Comparison of ENCODE assay signal across 1 cellular context in the genomic region with DNA sequence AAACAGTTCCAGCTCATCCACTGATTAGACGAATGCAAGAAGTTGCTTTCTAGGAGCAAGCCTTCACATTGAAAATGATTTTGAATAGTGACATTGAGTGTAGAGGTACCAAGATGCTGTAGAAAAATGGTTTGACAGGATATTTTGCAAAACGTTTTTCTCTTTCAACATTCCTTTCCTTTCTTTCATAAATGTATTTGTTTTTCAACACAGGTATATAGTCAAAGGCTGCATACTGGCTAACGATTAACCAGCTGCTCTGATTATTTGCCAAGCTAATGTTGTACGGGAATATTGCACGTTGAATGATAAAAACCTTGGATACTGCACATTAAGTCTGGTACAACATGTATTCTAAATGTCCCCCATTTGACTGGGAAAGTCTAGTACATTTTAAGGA.
TF ChIP-seq lines count a peak whose summit lies in the region.

No MANE protein-coding gene starts in this region.

TF ChIP-seq in HepG2, 621 proteins besides CTCF, POLR2A, EP300 and RAD21 (continued from another document and continues in another):
- TF ChIP-seq, protein P1, sequence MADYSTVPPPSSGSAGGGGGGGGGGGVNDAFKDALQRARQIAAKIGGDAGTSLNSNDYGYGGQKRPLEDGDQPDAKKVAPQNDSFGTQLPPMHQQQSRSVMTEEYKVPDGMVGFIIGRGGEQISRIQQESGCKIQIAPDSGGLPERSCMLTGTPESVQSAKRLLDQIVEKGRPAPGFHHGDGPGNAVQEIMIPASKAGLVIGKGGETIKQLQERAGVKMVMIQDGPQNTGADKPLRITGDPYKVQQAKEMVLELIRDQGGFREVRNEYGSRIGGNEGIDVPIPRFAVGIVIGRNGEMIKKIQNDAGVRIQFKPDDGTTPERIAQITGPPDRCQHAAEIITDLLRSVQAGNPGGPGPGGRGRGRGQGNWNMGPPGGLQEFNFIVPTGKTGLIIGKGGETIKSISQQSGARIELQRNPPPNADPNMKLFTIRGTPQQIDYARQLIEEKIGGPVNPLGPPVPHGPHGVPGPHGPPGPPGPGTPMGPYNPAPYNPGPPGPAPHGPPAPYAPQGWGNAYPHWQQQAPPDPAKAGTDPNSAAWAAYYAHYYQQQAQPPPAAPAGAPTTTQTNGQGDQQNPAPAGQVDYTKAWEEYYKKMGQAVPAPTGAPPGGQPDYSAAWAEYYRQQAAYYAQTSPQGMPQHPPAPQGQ (CRISPR knock-in tag; IDR thresholded peaks at IDR 0.05; ENCODE audit: borderline replicate concordance), result no peak
- peak; percentile 32; the same call in 1 of the 2 replicates for TF ChIP-seq TCF7 (IDR thresholded peaks at IDR 0.05; ENCODE audit: low read depth)
- no peak for TF ChIP-seq AGO1 (IDR thresholded peaks at IDR 0.05; ENCODE audit: low read depth, low read length, poor library complexity, severe bottlenecking)
- no peak for TF ChIP-seq MAFG (CRISPR knock-in tag; IDR thresholded peaks at IDR 0.05)
- no peak for TF ChIP-seq TEAD2 (CRISPR knock-in tag; IDR thresholded peaks at IDR 0.05)
- TF ChIP-seq ZNF674 (CRISPR knock-in tag; IDR thresholded peaks at IDR 0.05; ENCODE audit: low read depth), result no peak
- no peak for TF ChIP-seq ZMYM4 (CRISPR knock-in tag; IDR thresholded peaks at IDR 0.05)
- TF ChIP-seq ZNF496 (CRISPR knock-in tag; IDR thresholded peaks at IDR 0.05; ENCODE audit: insufficient replicate concordance), result no peak
- no peak for TF ChIP-seq JUNB (CRISPR knock-in tag; IDR thresholded peaks at IDR 0.05; ENCODE audit: borderline replicate concordance)
- TF ChIP-seq, protein P2, sequence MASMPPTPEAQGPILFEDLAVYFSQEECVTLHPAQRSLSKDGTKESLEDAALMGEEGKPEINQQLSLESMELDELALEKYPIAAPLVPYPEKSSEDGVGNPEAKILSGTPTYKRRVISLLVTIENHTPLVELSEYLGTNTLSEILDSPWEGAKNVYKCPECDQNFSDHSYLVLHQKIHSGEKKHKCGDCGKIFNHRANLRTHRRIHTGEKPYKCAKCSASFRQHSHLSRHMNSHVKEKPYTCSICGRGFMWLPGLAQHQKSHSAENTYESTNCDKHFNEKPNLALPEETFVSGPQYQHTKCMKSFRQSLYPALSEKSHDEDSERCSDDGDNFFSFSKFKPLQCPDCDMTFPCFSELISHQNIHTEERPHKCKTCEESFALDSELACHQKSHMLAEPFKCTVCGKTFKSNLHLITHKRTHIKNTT (CRISPR knock-in tag; IDR thresholded peaks at IDR 0.05), result no peak
- no peak for TF ChIP-seq THRA (CRISPR knock-in tag; IDR thresholded peaks at IDR 0.05; ENCODE audit: borderline replicate concordance)
- TF ChIP-seq ARHGAP35 (CRISPR knock-in tag; IDR thresholded peaks at IDR 0.05; ENCODE audit: borderline replicate concordance), result no peak
- no peak for TF ChIP-seq MAF1 (CRISPR knock-in tag; IDR thresholded peaks at IDR 0.05; ENCODE audit: borderline replicate concordance)
- TF ChIP-seq POLR2AphosphoS5 (IDR thresholded peaks at IDR 0.05; ENCODE audit: low read depth, low read length), result no peak
- no peak for TF ChIP-seq MZF1 (CRISPR knock-in tag; IDR thresholded peaks at IDR 0.05; ENCODE audit: borderline replicate concordance)
- peak; percentile 89 for TF ChIP-seq ARID5B (CRISPR knock-in tag; IDR thresholded peaks at IDR 0.05)
- TF ChIP-seq REL (CRISPR knock-in tag; conservative IDR thresholded peaks at IDR 0.05), result no peak
- TF ChIP-seq ZC3H4 (CRISPR knock-in tag; IDR thresholded peaks at IDR 0.05; ENCODE audit: borderline replicate concordance), result no peak
- no peak for TF ChIP-seq SNRNP70 (IDR thresholded peaks at IDR 0.05; ENCODE audit: low read depth, low read length)
- TF ChIP-seq THYN1 (CRISPR knock-in tag; IDR thresholded peaks at IDR 0.05; ENCODE audit: borderline replicate concordance, low read depth), result no peak
- TF ChIP-seq ZNF570 (CRISPR knock-in tag; IDR thresholded peaks at IDR 0.05; ENCODE audit: borderline replicate concordance), result no peak
- no peak for TF ChIP-seq SP5 (CRISPR knock-in tag; IDR thresholded peaks at IDR 0.05; ENCODE audit: borderline replicate concordance, low read depth)
- TF ChIP-seq SMAD3 (CRISPR knock-in tag; IDR thresholded peaks at IDR 0.05), result peak; percentile 45; the same call in 1 of the 2 replicates
- TF ChIP-seq, protein P3, sequence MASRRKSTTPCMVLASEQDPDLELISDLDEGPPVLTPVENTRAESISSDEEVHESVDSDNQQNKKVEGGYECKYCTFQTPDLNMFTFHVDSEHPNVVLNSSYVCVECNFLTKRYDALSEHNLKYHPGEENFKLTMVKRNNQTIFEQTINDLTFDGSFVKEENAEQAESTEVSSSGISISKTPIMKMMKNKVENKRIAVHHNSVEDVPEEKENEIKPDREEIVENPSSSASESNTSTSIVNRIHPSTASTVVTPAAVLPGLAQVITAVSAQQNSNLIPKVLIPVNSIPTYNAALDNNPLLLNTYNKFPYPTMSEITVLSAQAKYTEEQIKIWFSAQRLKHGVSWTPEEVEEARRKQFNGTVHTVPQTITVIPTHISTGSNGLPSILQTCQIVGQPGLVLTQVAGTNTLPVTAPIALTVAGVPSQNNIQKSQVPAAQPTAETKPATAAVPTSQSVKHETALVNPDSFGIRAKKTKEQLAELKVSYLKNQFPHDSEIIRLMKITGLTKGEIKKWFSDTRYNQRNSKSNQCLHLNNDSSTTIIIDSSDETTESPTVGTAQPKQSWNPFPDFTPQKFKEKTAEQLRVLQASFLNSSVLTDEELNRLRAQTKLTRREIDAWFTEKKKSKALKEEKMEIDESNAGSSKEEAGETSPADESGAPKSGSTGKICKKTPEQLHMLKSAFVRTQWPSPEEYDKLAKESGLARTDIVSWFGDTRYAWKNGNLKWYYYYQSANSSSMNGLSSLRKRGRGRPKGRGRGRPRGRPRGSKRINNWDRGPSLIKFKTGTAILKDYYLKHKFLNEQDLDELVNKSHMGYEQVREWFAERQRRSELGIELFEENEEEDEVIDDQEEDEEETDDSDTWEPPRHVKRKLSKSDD (CRISPR knock-in tag; IDR thresholded peaks at IDR 0.05; ENCODE audit: low read depth), result no peak
- no peak for TF ChIP-seq KDM4B (CRISPR knock-in tag; IDR thresholded peaks at IDR 0.05)
- no peak for TF ChIP-seq ZFP82 (CRISPR knock-in tag; IDR thresholded peaks at IDR 0.05; ENCODE audit: borderline replicate concordance)
- TF ChIP-seq NKX3-1 (CRISPR knock-in tag; IDR thresholded peaks at IDR 0.05), result no peak
- TF ChIP-seq, protein P4, sequence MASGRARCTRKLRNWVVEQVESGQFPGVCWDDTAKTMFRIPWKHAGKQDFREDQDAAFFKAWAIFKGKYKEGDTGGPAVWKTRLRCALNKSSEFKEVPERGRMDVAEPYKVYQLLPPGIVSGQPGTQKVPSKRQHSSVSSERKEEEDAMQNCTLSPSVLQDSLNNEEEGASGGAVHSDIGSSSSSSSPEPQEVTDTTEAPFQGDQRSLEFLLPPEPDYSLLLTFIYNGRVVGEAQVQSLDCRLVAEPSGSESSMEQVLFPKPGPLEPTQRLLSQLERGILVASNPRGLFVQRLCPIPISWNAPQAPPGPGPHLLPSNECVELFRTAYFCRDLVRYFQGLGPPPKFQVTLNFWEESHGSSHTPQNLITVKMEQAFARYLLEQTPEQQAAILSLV (CRISPR knock-in tag; IDR thresholded peaks at IDR 0.05; ENCODE audit: borderline replicate concordance), result no peak
- 0 out of 2 replicates have a peak, but pooled peaks have one; percentile 25 for TF ChIP-seq RXRB (CRISPR knock-in tag; IDR thresholded peaks at IDR 0.05; ENCODE audit: borderline replicate concordance)
- TF ChIP-seq SRSF9 (IDR thresholded peaks at IDR 0.05; ENCODE audit: borderline replicate concordance, insufficient read depth, low read depth, low read length, poor library complexity, severe bottlenecking), result no peak
- TF ChIP-seq HNF1A (IDR thresholded peaks at IDR 0.05; ENCODE audit: low read depth), result peak; percentile 95
- peak; percentile 97 for TF ChIP-seq HNF1A (CRISPR knock-in tag; IDR thresholded peaks at IDR 0.05; ENCODE audit: borderline replicate concordance)
- TF ChIP-seq NR1H2 (CRISPR knock-in tag; IDR thresholded peaks at IDR 0.05; ENCODE audit: borderline replicate concordance, low read depth), result no peak
- no peak for TF ChIP-seq ZNF296 (CRISPR knock-in tag; conservative IDR thresholded peaks at IDR 0.05)
- no peak for TF ChIP-seq CHCHD3 (CRISPR knock-in tag; IDR thresholded peaks at IDR 0.05)
- TF ChIP-seq MIER3 (CRISPR knock-in tag; IDR thresholded peaks at IDR 0.05; ENCODE audit: borderline replicate concordance), result no peak; the same call in 1 of the 2 replicates
- no peak for TF ChIP-seq HDAC6 (IDR thresholded peaks at IDR 0.05; ENCODE audit: low read depth, low read length)
- TF ChIP-seq, protein P5, sequence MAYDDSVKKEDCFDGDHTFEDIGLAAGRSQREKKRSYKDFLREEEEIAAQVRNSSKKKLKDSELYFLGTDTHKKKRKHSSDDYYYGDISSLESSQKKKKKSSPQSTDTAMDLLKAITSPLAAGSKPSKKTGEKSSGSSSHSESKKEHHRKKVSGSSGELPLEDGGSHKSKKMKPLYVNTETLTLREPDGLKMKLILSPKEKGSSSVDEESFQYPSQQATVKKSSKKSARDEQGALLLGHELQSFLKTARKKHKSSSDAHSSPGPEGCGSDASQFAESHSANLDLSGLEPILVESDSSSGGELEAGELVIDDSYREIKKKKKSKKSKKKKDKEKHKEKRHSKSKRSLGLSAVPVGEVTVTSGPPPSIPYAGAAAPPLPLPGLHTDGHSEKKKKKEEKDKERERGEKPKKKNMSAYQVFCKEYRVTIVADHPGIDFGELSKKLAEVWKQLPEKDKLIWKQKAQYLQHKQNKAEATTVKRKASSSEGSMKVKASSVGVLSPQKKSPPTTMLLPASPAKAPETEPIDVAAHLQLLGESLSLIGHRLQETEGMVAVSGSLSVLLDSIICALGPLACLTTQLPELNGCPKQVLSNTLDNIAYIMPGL (CRISPR knock-in tag; IDR thresholded peaks at IDR 0.05; ENCODE audit: borderline replicate concordance in 1 of 2, low read depth in 1 of 2), result no peak
- TF ChIP-seq DMAP1 (CRISPR knock-in tag; IDR thresholded peaks at IDR 0.05), result no peak
- TF ChIP-seq CREB1 (IDR thresholded peaks at IDR 0.05), result no peak
- TF ChIP-seq CREB1 (CRISPR knock-in tag; IDR thresholded peaks at IDR 0.05), result peak; percentile 54
- no peak for TF ChIP-seq ZSCAN20 (CRISPR knock-in tag; IDR thresholded peaks at IDR 0.05; ENCODE audit: borderline replicate concordance)
- no peak for TF ChIP-seq ZIK1 (CRISPR knock-in tag; IDR thresholded peaks at IDR 0.05; ENCODE audit: borderline replicate concordance, low read depth)
- TF ChIP-seq RCOR2 (CRISPR knock-in tag; IDR thresholded peaks at IDR 0.05), result 0 out of 2 replicates have a peak, but pooled peaks have one; percentile 63
